29 cellular contexts compared by ENCODE assay signal in the genomic region with DNA sequence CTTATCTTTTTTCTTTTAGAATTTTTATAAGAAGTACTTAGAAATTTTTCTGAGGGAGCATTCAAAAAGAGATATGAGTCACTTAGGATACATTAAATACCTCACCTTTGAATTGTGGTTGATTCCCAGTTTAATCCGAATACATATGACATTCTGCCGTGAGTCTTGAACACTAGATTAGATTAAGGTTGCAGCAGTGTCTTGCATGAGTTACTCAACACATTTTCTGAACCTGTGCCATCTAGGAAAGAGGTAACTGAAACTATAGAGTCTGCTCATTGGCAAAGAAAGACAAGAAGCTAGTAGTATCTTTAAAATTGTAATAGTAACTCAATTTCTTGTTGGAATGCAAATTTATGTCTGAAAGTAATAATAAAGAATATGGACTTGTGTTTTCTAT.
"Had no signal": no experiment of that assay in that cellular context is flagged by ENCODE, and none has a peak within 500 bp of the region (broad histone marks: within the 10 kb centered on the region; RNA-seq: fewer than 3 reads in every experiment).

No MANE protein-coding gene starts in this region.

- H3K4me1 Mint-ChIP-seq: WTC11 had no signal

- H3K27ac ChIP-seq: SJSA1 had no signal

- H3K27ac Mint-ChIP-seq: activated CD8-positive, alpha-beta memory T cell treated with anti-CD3 and anti-CD28 coated beads, Interleukin-2, amount 10 ng/mL, durations not matched to agents 7 days and 5 days; activated naive CD4-positive, alpha-beta T cell treated with anti-CD3 and anti-CD28 coated beads for 36 hours; activated naive CD8-positive, alpha-beta T cell; T-helper 17 cell; WTC11 had no signal

- H3K4me3 ChIP-seq: SJSA1 had no signal

- H3K9me3 Mint-ChIP-seq: activated T-cell treated with anti-CD3 and anti-CD28 coated beads, Interleukin-2, amount 50 U/mL, for 4 hours; WTC11 had no signal

- H3K27me3 Mint-ChIP-seq: activated CD8-positive, alpha-beta memory T cell treated with anti-CD3 and anti-CD28 coated beads, Interleukin-2, amount 10 ng/mL, durations not matched to agents 7 days and 5 days; activated naive CD8-positive, alpha-beta T cell; T-helper 17 cell had no signal

- H3K4me3 Mint-ChIP-seq: activated CD8-positive, alpha-beta memory T cell treated with anti-CD3 and anti-CD28 coated beads, Interleukin-2, amount 10 ng/mL, durations not matched to agents 7 days and 5 days; activated naive CD4-positive, alpha-beta T cell treated with anti-CD3 and anti-CD28 coated beads for 36 hours; activated naive CD8-positive, alpha-beta T cell; activated T-cell treated with anti-CD3 and anti-CD28 coated beads, Interleukin-2, amount 50 U/mL, for 4 hours; T-helper 17 cell; WTC11 had no signal

- H3K4me1 ChIP-seq: SJSA1 had no signal

- DNase-seq: activated CD4-positive, alpha-beta T cell treated with anti-CD3 and anti-CD28 coated beads for 48 hours; activated CD4-positive, alpha-beta T cell treated with anti-CD3 and anti-CD28 coated beads, Interleukin-2, amount 50 U/mL, for 4 hours; activated CD4-positive, CD25-positive, alpha-beta regulatory T cell treated with anti-CD3 and anti-CD28 coated beads, Interleukin-2, amount 50 U/mL, for 72 hours; activated CD8-positive, alpha-beta memory T cell treated with anti-CD3 and anti-CD28 coated beads, Interleukin-2, amount 10 ng/mL, durations not matched to agents 7 days and 5 days; activated effector memory CD4-positive, alpha-beta T cell treated with anti-CD3 and anti-CD28 coated beads, Interleukin-2, amount 50 U/mL, for 16 hours; activated naive CD4-positive, alpha-beta T cell treated with anti-CD3 and anti-CD28 coated beads for 36 hours; activated T-cell treated with anti-CD3 and anti-CD28 coated beads, Interleukin-2, amount 50 U/mL, for 4 hours; anterior cingulate cortex; central memory CD4-positive, alpha-beta T cell; IMR-90; Kasumi-1; KBM-7; MV-4-11; NCI-H1092 treated with DMSO at 0.1 percent for 48 hours; NCI-H1417 treated with DMSO at 0.1 percent for 48 hours; NCI-H1694; NCI-H2029; NCI-H2107; NCI-H2171 treated with DMSO at 0.1 percent for 48 hours; NCI-H345; NCI-H510A; NCI-H526 treated with DMSO at 0.1 percent for 48 hours; NCI-H82; SHP77; T-helper 17 cell; T-helper 9 cell had no signal

- H3K27me3 ChIP-seq: SJSA1 had no signal

- ATAC-seq: activated CD8-positive, alpha-beta memory T cell treated with anti-CD3 and anti-CD28 coated beads, Interleukin-2, amount 10 ng/mL, durations not matched to agents 7 days and 5 days; activated T-cell treated with anti-CD3 and anti-CD28 coated beads, Interleukin-2, amount 50 U/mL, for 4 hours; T-helper 17 cell; WTC11 had no signal

- H3K9me3 ChIP-seq: SJSA1 had no signal
